In genomic region chr9:99449726-99450125, GRCh38 we compare ENCODE assay signal across 40 cellular contexts.
"Had no signal": no experiment of that assay in that cellular context is flagged by ENCODE, and none has a peak within 500 bp of the region (broad histone marks: within the 10 kb centered on the region; RNA-seq: fewer than 3 reads in every experiment).

No MANE protein-coding gene starts in this region.

- H3K36me3 Mint-ChIP-seq: activated naive CD4-positive, alpha-beta T cell treated with anti-CD3 and anti-CD28 coated beads, Interleukin-2, amount 10 ng/mL, durations not matched to agents 7 days and 5 days; activated naive CD4-positive, alpha-beta T cell treated with anti-CD3 and anti-CD28 coated beads, Interleukin-2, amount 50 U/mL, for 72 hours; activated naive CD8-positive, alpha-beta T cell treated with anti-CD3 and anti-CD28 coated beads for 36 hours; brain had no signal

- H3K27ac ChIP-seq: adrenal gland, ascending aorta, body of pancreas, brain microvascular endothelial cell, breast epithelium, cardiac muscle cell had no signal

- H3K4me1 ChIP-seq: adrenal gland, ascending aorta, body of pancreas, breast epithelium had no signal

- H3K4me1 Mint-ChIP-seq: activated naive CD4-positive, alpha-beta T cell treated with anti-CD3 and anti-CD28 coated beads, Interleukin-2, amount 10 ng/mL, durations not matched to agents 7 days and 5 days; activated naive CD4-positive, alpha-beta T cell treated with anti-CD3 and anti-CD28 coated beads, Interleukin-2, amount 50 U/mL, for 24 hours; activated naive CD8-positive, alpha-beta T cell treated with anti-CD3 and anti-CD28 coated beads for 36 hours; activated naive CD8-positive, alpha-beta T cell treated with anti-CD3 and anti-CD28 coated beads, Interleukin-2, amount 10 ng/mL, durations not matched to agents 7 days and 5 days; activated T-helper 17 cell treated with anti-CD3 and anti-CD28 coated beads, Interleukin-2, amount 50 U/mL, for 72 hours; brain; central memory CD8-positive, alpha-beta T cell had no signal

- DNase-seq: activated effector memory CD4-positive, alpha-beta T cell treated with anti-CD3 and anti-CD28 coated beads, Interleukin-2, amount 50 U/mL, for 16 hours; activated effector memory CD4-positive, alpha-beta T cell treated with Interleukin-2 at 50 U/mL for 16 hours; activated gamma-delta T cell; activated gamma-delta T cell treated with Interleukin-2 at 50 U/mL for 16 hours; activated naive CD4-positive, alpha-beta T cell; activated naive CD4-positive, alpha-beta T cell treated with anti-CD3 and anti-CD28 coated beads for 36 hours; activated naive CD4-positive, alpha-beta T cell treated with anti-CD3 and anti-CD28 coated beads, Interleukin-2, amount 10 ng/mL, durations not matched to agents 7 days and 5 days; activated naive CD4-positive, alpha-beta T cell treated with anti-CD3 and anti-CD28 coated beads, Interleukin-2, amount 50 U/mL, for 16 hours; activated naive CD4-positive, alpha-beta T cell treated with Interleukin-2 at 50 U/mL for 16 hours; activated naive CD8-positive, alpha-beta T cell treated with anti-CD3 and anti-CD28 coated beads for 36 hours; activated naive CD8-positive, alpha-beta T cell treated with anti-CD3 and anti-CD28 coated beads, Interleukin-2, amount 10 ng/mL, durations not matched to agents 7 days and 5 days; activated naive CD8-positive, alpha-beta T cell treated with anti-CD3 and anti-CD28 coated beads, Interleukin-2, amount 50 U/mL, for 24 hours; activated T-cell treated with anti-CD3 and anti-CD28 coated beads for 4 hours; activated T-cell treated with anti-CD3 and anti-CD28 coated beads, Interleukin-2, amount 50 U/mL, for 1 hour; activated T-cell treated with anti-CD3 and anti-CD28 coated beads, Interleukin-2, amount 50 U/mL, for 24 hours; activated T-cell treated with anti-CD3 and anti-CD28 coated beads, Interleukin-2, amount 50 U/mL, for 4 hours; activated T-cell treated with anti-CD3 and anti-CD28 coated beads, Interleukin-2, amount 50 U/mL, for 48 hours; activated T-cell treated with anti-CD3 and anti-CD28 coated beads, Interleukin-2, amount 50 U/mL, for 72 hours; adrenal gland; amniotic stem cell; amygdala; anterior cingulate cortex; aorta; body of pancreas; brain microvascular endothelial cell; caudate nucleus; central memory CD4-positive, alpha-beta T cell; cerebellar nuclear complex had no signal

- H3K9me3 ChIP-seq: adrenal gland, ascending aorta, body of pancreas, breast epithelium had no signal

- H3K36me3 ChIP-seq: adrenal gland, ascending aorta, brain microvascular endothelial cell, breast epithelium, cardiac muscle cell had no signal

- H3K27me3 ChIP-seq: adrenal gland, ascending aorta, body of pancreas, brain microvascular endothelial cell, breast epithelium, cardiac muscle cell had no signal

- H3K27ac Mint-ChIP-seq: activated naive CD4-positive, alpha-beta T cell treated with anti-CD3 and anti-CD28 coated beads for 36 hours; activated naive CD4-positive, alpha-beta T cell treated with anti-CD3 and anti-CD28 coated beads, Interleukin-2, amount 10 ng/mL, durations not matched to agents 7 days and 5 days; activated naive CD4-positive, alpha-beta T cell treated with anti-CD3 and anti-CD28 coated beads, Interleukin-2, amount 50 U/mL, for 24 hours; activated naive CD4-positive, alpha-beta T cell treated with anti-CD3 and anti-CD28 coated beads, Interleukin-2, amount 50 U/mL, for 72 hours; activated naive CD8-positive, alpha-beta T cell; activated naive CD8-positive, alpha-beta T cell treated with anti-CD3 and anti-CD28 coated beads for 36 hours; activated naive CD8-positive, alpha-beta T cell treated with anti-CD3 and anti-CD28 coated beads, Interleukin-2, amount 10 ng/mL, durations not matched to agents 7 days and 5 days; activated naive CD8-positive, alpha-beta T cell treated with anti-CD3 and anti-CD28 coated beads, Interleukin-2, amount 50 U/mL, for 24 hours; activated T-cell treated with anti-CD3 and anti-CD28 coated beads, Interleukin-2, amount 50 U/mL, for 24 hours; activated T-cell treated with anti-CD3 and anti-CD28 coated beads, Interleukin-2, amount 50 U/mL, for 72 hours; activated T-helper 1 cell treated with anti-CD3 and anti-CD28 coated beads, Interleukin-12 subunit alpha, Interleukin-12 subunit beta, Interleukin-2, Interleukin-4 antibody, amounts not matched to agents 30 ng/mL and 10 ng/mL and 1 ng/mL, durations not matched to agents 14 hours and 24 hours and 36 hours; activated T-helper 17 cell treated with anti-CD3 and anti-CD28 coated beads, Interleukin-2, amount 50 U/mL, for 72 hours; brain had no signal

- FAIRE-seq: bronchial epithelial cell had no signal

- H3K9me3 Mint-ChIP-seq: activated naive CD4-positive, alpha-beta T cell treated with anti-CD3 and anti-CD28 coated beads for 36 hours; activated naive CD4-positive, alpha-beta T cell treated with anti-CD3 and anti-CD28 coated beads, Interleukin-2, amount 10 ng/mL, durations not matched to agents 7 days and 5 days; activated naive CD4-positive, alpha-beta T cell treated with anti-CD3 and anti-CD28 coated beads, Interleukin-2, amount 50 U/mL, for 24 hours; activated naive CD4-positive, alpha-beta T cell treated with anti-CD3 and anti-CD28 coated beads, Interleukin-2, amount 50 U/mL, for 72 hours; activated naive CD8-positive, alpha-beta T cell treated with anti-CD3 and anti-CD28 coated beads for 36 hours; activated naive CD8-positive, alpha-beta T cell treated with anti-CD3 and anti-CD28 coated beads, Interleukin-2, amount 10 ng/mL, durations not matched to agents 7 days and 5 days; activated naive CD8-positive, alpha-beta T cell treated with anti-CD3 and anti-CD28 coated beads, Interleukin-2, amount 50 U/mL, for 24 hours; activated T-cell treated with anti-CD3 and anti-CD28 coated beads, Interleukin-2, amount 50 U/mL, for 24 hours; activated T-cell treated with anti-CD3 and anti-CD28 coated beads, Interleukin-2, amount 50 U/mL, for 4 hours; activated T-cell treated with anti-CD3 and anti-CD28 coated beads, Interleukin-2, amount 50 U/mL, for 72 hours; activated T-helper 1 cell treated with anti-CD3 and anti-CD28 coated beads, Interleukin-12 subunit alpha, Interleukin-12 subunit beta, Interleukin-2, Interleukin-4 antibody, amounts not matched to agents 30 ng/mL and 10 ng/mL and 1 ng/mL, durations not matched to agents 14 hours and 24 hours and 36 hours; activated T-helper 17 cell treated with anti-CD3 and anti-CD28 coated beads, Interleukin-2, amount 50 U/mL, for 72 hours; activated T-helper 2 cell treated with anti-CD3 and anti-CD28 coated beads, Interferon-gamma antibody, Interleukin-2, Interleukin-4, amounts not matched to agents 10 μg/mL and 5 μg/mL and 100 μg/mL, durations not matched to agents 14 hours and 24 hours and 36 hours; central memory CD8-positive, alpha-beta T cell had no signal

- H3K4me3 Mint-ChIP-seq: activated naive CD4-positive, alpha-beta T cell treated with anti-CD3 and anti-CD28 coated beads for 36 hours; activated naive CD4-positive, alpha-beta T cell treated with anti-CD3 and anti-CD28 coated beads, Interleukin-2, amount 10 ng/mL, durations not matched to agents 7 days and 5 days; activated naive CD4-positive, alpha-beta T cell treated with anti-CD3 and anti-CD28 coated beads, Interleukin-2, amount 50 U/mL, for 24 hours; activated naive CD8-positive, alpha-beta T cell; activated naive CD8-positive, alpha-beta T cell treated with anti-CD3 and anti-CD28 coated beads for 36 hours; activated naive CD8-positive, alpha-beta T cell treated with anti-CD3 and anti-CD28 coated beads, Interleukin-2, amount 10 ng/mL, durations not matched to agents 7 days and 5 days; activated naive CD8-positive, alpha-beta T cell treated with anti-CD3 and anti-CD28 coated beads, Interleukin-2, amount 50 U/mL, for 24 hours; activated T-cell treated with anti-CD3 and anti-CD28 coated beads, Interleukin-2, amount 50 U/mL, for 24 hours; activated T-cell treated with anti-CD3 and anti-CD28 coated beads, Interleukin-2, amount 50 U/mL, for 4 hours; activated T-cell treated with anti-CD3 and anti-CD28 coated beads, Interleukin-2, amount 50 U/mL, for 72 hours; activated T-helper 1 cell treated with anti-CD3 and anti-CD28 coated beads, Interleukin-12 subunit alpha, Interleukin-12 subunit beta, Interleukin-2, Interleukin-4 antibody, amounts not matched to agents 30 ng/mL and 10 ng/mL and 1 ng/mL, durations not matched to agents 14 hours and 24 hours and 36 hours; activated T-helper 17 cell treated with anti-CD3 and anti-CD28 coated beads, Interleukin-2, amount 50 U/mL, for 72 hours; brain; central memory CD8-positive, alpha-beta T cell had no signal

- H3K4me3 ChIP-seq: adrenal gland, ascending aorta, body of pancreas, breast epithelium, cardiac muscle cell had no signal
